9 cellular contexts compared by ENCODE assay signal in the genomic region with DNA sequence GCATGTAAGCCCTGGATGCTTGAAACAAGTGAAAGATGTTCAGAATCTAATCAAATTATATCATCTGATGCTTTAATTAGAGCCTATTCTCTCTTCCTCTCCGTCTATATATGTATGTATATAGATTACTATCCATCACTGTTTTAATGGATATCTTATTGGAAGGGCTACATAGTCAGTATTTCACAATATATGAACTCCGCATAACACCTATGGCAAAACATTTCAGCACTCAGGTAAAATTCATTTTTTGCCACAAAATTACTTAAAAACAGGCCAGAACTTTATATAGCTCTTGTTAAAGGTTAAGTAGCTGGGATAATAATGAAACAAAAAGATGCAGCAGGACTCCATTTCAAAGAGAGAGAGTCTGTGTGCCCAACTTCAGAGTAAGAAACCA. TPM values are rescaled to one million over a fixed set of nuclear protein-coding genes. Genes with fewer than 3 reads are reported as not detected.
DNase-seq lines count a peak whose midpoint lies in the region; ATAC-seq and TF ChIP-seq lines count a peak whose summit lies in the region.
"Had no signal": no experiment of that assay in that cellular context is flagged by ENCODE, and none has a peak within 500 bp of the region (broad histone marks: within the 10 kb centered on the region; RNA-seq: fewer than 3 reads in every experiment).

No MANE protein-coding gene starts in this region.

- H3K27me3 ChIP-seq in transverse colon (no peaks in the 10 kb centered on the region), right cardiac atrium (ENCODE audit: control insufficient read depth, insufficient read depth) (no peaks in the 10 kb centered on the region), osteoblast (ENCODE audit: insufficient read depth, low read length) (no peaks in the 10 kb centered on the region)

- H3K9me3 ChIP-seq in transverse colon = no peaks in the 10 kb centered on the region
- no peaks in the 10 kb centered on the region for H3K9me3 ChIP-seq in right cardiac atrium (ENCODE audit: control insufficient read depth, low read length)
- H3K9me3 ChIP-seq in osteoblast (ENCODE audit: low read depth, low read length) = no peaks in the 10 kb centered on the region

- 95 to 96% methylated on average over 2 of the region's 2 CpGs for WGBS in transverse colon (ENCODE audit: low coverage in 1 of 2), 2 donors
- WGBS in right cardiac atrium = 99% methylated on average over 2 of the region's 2 CpGs

- H3K4me2 ChIP-seq in osteoblast (ENCODE audit: insufficient read depth, low read length) = no peak overlapping the region

- TF ChIP-seq CTCF in mesothelial cell of epicardium (IDR thresholded peaks at IDR 0.05; ENCODE audit: unreplicated experiment) (no peak), transverse colon (IDR thresholded peaks at IDR 0.05) (no peak), osteoblast (IDR thresholded peaks at IDR 0.05; ENCODE audit: extremely low read depth, low read depth, low read length) (no peak)

- peaks cover 0 to 2% (median 0%) of the 10 kb centered on the region in 4 donors for H3K36me3 ChIP-seq in transverse colon
- peaks cover 13% of the 10 kb centered on the region for H3K36me3 ChIP-seq in osteoblast (ENCODE audit: insufficient read depth, low read length)

- peaks cover 6 to 31% (median 22%) of the 10 kb centered on the region in 4 donors for H3K4me1 ChIP-seq in transverse colon
- H3K4me1 ChIP-seq in right cardiac atrium (ENCODE audit: control insufficient read depth, insufficient read depth, low read length) = peaks cover 9% of the 10 kb centered on the region
- peaks cover 17% of the 10 kb centered on the region for H3K4me1 ChIP-seq in osteoblast (ENCODE audit: insufficient read depth, low read length)

- in situ Hi-C loops in transverse colon (cut with MboI; ENCODE audit: low pct_ligation_motif_present in 1 of 4, low pct_unique_long_range_greater_than_20kb in 1 of 4, low sequenced_read_pairs in 3 of 4) = no loop called here

- intact Hi-C loops in transverse colon (cut with DNase I; ENCODE audit: low total_unique reads) (no loop called here), right cardiac atrium (cut with DNase I) (no loop called here)

- DNase-seq in activated naive CD4-positive, alpha-beta T cell treated with anti-CD3 and anti-CD28 coated beads, Interleukin-2, amount 10 ng/mL, durations not matched to agents 7 days and 5 days = no peak
- DNase-seq in activated naive CD4-positive, alpha-beta T cell (lab: John Stamatoyannopoulos, UW) = no peak
- DNase-seq in T-cell (no peak), mesothelial cell of epicardium (ENCODE audit: low spot score in 2 of 2, unreplicated experiment in 2 of 2) (no peak), transverse colon (no peak), right cardiac atrium (no peak), left lobe of liver (ENCODE audit: low spot score) (no peak), osteoblast (ENCODE audit: insufficient read length, low spot score, missing footprints) (no peak)
- DNase-seq: PC-3 had no signal

- H3K36me3 Mint-ChIP-seq in activated naive CD4-positive, alpha-beta T cell treated with anti-CD3 and anti-CD28 coated beads, Interleukin-2, amount 10 ng/mL, durations not matched to agents 7 days and 5 days = peaks cover 13% of the 10 kb centered on the region
- H3K36me3 Mint-ChIP-seq in T-cell (peaks cover 10% of the 10 kb centered on the region), mesothelial cell of epicardium (peaks cover 14% of the 10 kb centered on the region)

- TF ChIP-seq POLR2A in transverse colon (IDR thresholded peaks at IDR 0.05) = no peak

- no peak overlapping the region for H2AFZ ChIP-seq in osteoblast (ENCODE audit: low read length)

- H3K4me3 Mint-ChIP-seq in activated naive CD4-positive, alpha-beta T cell treated with anti-CD3 and anti-CD28 coated beads, Interleukin-2, amount 10 ng/mL, durations not matched to agents 7 days and 5 days = peak overlapping the region; percentile 4
- H3K4me3 Mint-ChIP-seq in T-cell (peak overlapping the region; percentile 66 to 88 (median 83)), mesothelial cell of epicardium (peak overlapping the region; percentile 87)

- no peaks in the 10 kb centered on the region for H3K9me3 Mint-ChIP-seq in activated naive CD4-positive, alpha-beta T cell treated with anti-CD3 and anti-CD28 coated beads, Interleukin-2, amount 10 ng/mL, durations not matched to agents 7 days and 5 days
- H3K9me3 Mint-ChIP-seq in T-cell (no peaks in the 10 kb centered on the region), mesothelial cell of epicardium (peaks cover 5% of the 10 kb centered on the region)

- peaks cover 31% of the 10 kb centered on the region for H3K4me1 Mint-ChIP-seq in activated naive CD4-positive, alpha-beta T cell treated with anti-CD3 and anti-CD28 coated beads, Interleukin-2, amount 10 ng/mL, durations not matched to agents 7 days and 5 days
- H3K4me1 Mint-ChIP-seq in T-cell (peaks cover 25 to 33% (median 32%) of the 10 kb centered on the region in 3 donors), mesothelial cell of epicardium (peaks cover 35% of the 10 kb centered on the region)

- H3K27ac ChIP-seq in transverse colon (peak overlapping the region; percentile 95 to 100 (median 96)), right cardiac atrium (ENCODE audit: low read length) (no peak overlapping the region), osteoblast (ENCODE audit: low read depth, low read length) (no peak overlapping the region)

- peaks cover 33% of the 10 kb centered on the region for H3K79me2 ChIP-seq in osteoblast (ENCODE audit: insufficient read depth, low read length)

- no peak for TF ChIP-seq EP300 in transverse colon (IDR thresholded peaks at IDR 0.05; ENCODE audit: low read depth)

- no peak for ATAC-seq in T-cell (replicated peaks in 1 of 4)
- ATAC-seq in right cardiac atrium = no peak
- no peak for ATAC-seq in left lobe of liver
- ATAC-seq: PC-3 had no signal

- CTCF ChIA-PET in activated naive CD4-positive, alpha-beta T cell treated with anti-CD3 and anti-CD28 coated beads, Interleukin-2, amount 10 ng/mL, durations not matched to agents 7 days and 5 days (lab: Charles Lee) = no interaction called here
- CTCF ChIA-PET in T-cell (lab: Charles Lee) = interaction anchor here in 1 of 2 donors (1.0 kb wide), 1 partner anchor 38 kb away, joined by 3 read pairs; no protein-coding TSS in a partner anchor

- peaks cover 16% of the 10 kb centered on the region for H3K27me3 Mint-ChIP-seq in activated naive CD4-positive, alpha-beta T cell treated with anti-CD3 and anti-CD28 coated beads, Interleukin-2, amount 10 ng/mL, durations not matched to agents 7 days and 5 days
- H3K27me3 Mint-ChIP-seq in T-cell (no peaks in the 10 kb centered on the region), mesothelial cell of epicardium (ENCODE audit: low read depth) (no peaks in the 10 kb centered on the region)

- peak overlapping the region in 1 of 4 donors; percentile 73 for H3K4me3 ChIP-seq in transverse colon
- H3K4me3 ChIP-seq in right cardiac atrium (ENCODE audit: low read length) = no peak overlapping the region
- no peak overlapping the region for H3K4me3 ChIP-seq in osteoblast (ENCODE audit: insufficient read depth, low read length)

- peaks cover 7% of the 10 kb centered on the region for H4K20me1 ChIP-seq in osteoblast (ENCODE audit: insufficient read depth, low read length)

- H3K27ac Mint-ChIP-seq in activated naive CD4-positive, alpha-beta T cell treated with anti-CD3 and anti-CD28 coated beads, Interleukin-2, amount 10 ng/mL, durations not matched to agents 7 days and 5 days = no peak overlapping the region
- H3K27ac Mint-ChIP-seq in T-cell (no peak overlapping the region), mesothelial cell of epicardium (peak overlapping the region; percentile 100)

- POLR2A ChIA-PET in T-cell (lab: Charles Lee) = interaction anchor here in 1 of 2 donors (0.6 kb wide), 1 partner anchor 1188 kb away, joined by 4 read pairs; a partner anchor contains a TSS

RNA-seq across cellular contexts. Expression of a gene that starts 1.2 kb away (rescaled TPM):
- 1 to 10 TPM; 1.8 to 5.2 (median 4.3) TPM for total RNA-seq in T-cell
- 12.1 to 13.8 TPM (median 12.2 TPM) in 3 replicates for total RNA-seq in mesothelial cell of epicardium
- total RNA-seq in transverse colon = 1 to 10 TPM in 2 of 4 donors, not detected in 2; 1.6 to 3.2 TPM
- total RNA-seq in right cardiac atrium = 1 to 10 TPM; 1.9 to 2.4 (median 2.0) TPM
- 2.0 TPM for polyA plus RNA-seq in right cardiac atrium
- 1.8 TPM for total RNA-seq in left lobe of liver
- 2.1 and 2.5 TPM in 2 replicates for total RNA-seq in osteoblast

RNA-seq across cellular contexts. Expression of a gene that starts 1.4 kb away (rescaled TPM):
- total RNA-seq in T-cell = 10 to 100 TPM; 49.4 to 98.7 (median 52.7) TPM
- total RNA-seq in mesothelial cell of epicardium = 67.2 to 70.7 TPM (median 70.3 TPM) in 3 replicates
- total RNA-seq in transverse colon = 100 to 1,000 TPM in 1 of 4 donors, 10 to 100 TPM in 3; 35.6 to 317 (median 56.9) TPM
- 10 to 100 TPM; 36.6 to 43.9 (median 37.8) TPM for total RNA-seq in right cardiac atrium
- 35.5 TPM for polyA plus RNA-seq in right cardiac atrium
- 16.4 TPM for total RNA-seq in left lobe of liver
- 56.1 and 64.5 TPM in 2 replicates for total RNA-seq in osteoblast

RNA-seq across cellular contexts. Expression of a gene that starts 26.1 kb away (rescaled TPM):
- total RNA-seq in T-cell (1 to 10 TPM in 2 of 5 donors, under 1 TPM in 2, not detected in 1; 0.44 to 2.5 (median 1.4) TPM), mesothelial cell of epicardium (48.1 to 52.9 TPM (median 49.7 TPM) in 3 replicates), transverse colon (1 to 10 TPM in 2 of 4 donors, under 1 TPM in 1, not detected in 1; 0.37 to 5.2 (median 2.6) TPM), right cardiac atrium (10 to 100 TPM; 10.7 to 15.6 (median 12.8) TPM), left lobe of liver (3.4 TPM), osteoblast (37.6 and 42.1 TPM in 2 replicates)
- polyA plus RNA-seq in right cardiac atrium = 11.7 TPM

RNA-seq across cellular contexts. Expression of a gene that starts 27.9 kb away (rescaled TPM):
- 10 to 100 TPM; 21.9 to 28.9 (median 24.8) TPM for total RNA-seq in T-cell
- 27.3 to 28.9 TPM (median 28.0 TPM) in 3 replicates for total RNA-seq in mesothelial cell of epicardium
- total RNA-seq in transverse colon = 10 to 100 TPM in 3 of 4 donors, 1 to 10 TPM in 1; 8.2 to 83.2 (median 11.0) TPM
- 10 to 100 TPM; 44.5 to 69.9 (median 47.3) TPM for total RNA-seq in right cardiac atrium
- polyA plus RNA-seq in right cardiac atrium = 5.3 TPM
- total RNA-seq in left lobe of liver = 13.3 TPM
- total RNA-seq in osteoblast = 7.1 and 8.7 TPM in 2 replicates

Comparison
In these comparisons a context has a peak if more than half of its experiments do, and no peak if none do; other contexts are left out.
1. H3K4me3 Mint-ChIP-seq: peak in every context shown above with its lines; median percentile 87 in mesothelial cell of epicardium; 83 in T-cell; 4 in activated naive CD4-positive, alpha-beta T cell treated with anti-CD3 and anti-CD28 coated beads, Interleukin-2, amount 10 ng/mL, durations not matched to agents 7 days and 5 days.
2. H3K27ac ChIP-seq: peak in transverse colon (4 of 4); none in right cardiac atrium (single experiment) and osteoblast (single experiment).